16 cellular contexts compared by ENCODE assay signal in genomic region chr10:48491422-48492139, GRCh38.
"Had no signal": no experiment of that assay in that cellular context is flagged by ENCODE, and none has a peak within 500 bp of the region (broad histone marks: within the 10 kb centered on the region; RNA-seq: fewer than 3 reads in every experiment).

No MANE protein-coding gene starts in this region.

- H3K27ac Mint-ChIP-seq: activated T-helper 17 cell treated with anti-CD3 and anti-CD28 coated beads, Interleukin-2, amount 50 U/mL, for 72 hours; memory B cell; naive thymus-derived CD4-positive, alpha-beta T cell had no signal

- H3K36me3 Mint-ChIP-seq: naive thymus-derived CD4-positive, alpha-beta T cell had no signal

- DNase-seq: activated CD4-positive, alpha-beta T cell treated with anti-CD3 and anti-CD28 coated beads, Interleukin-2, amount 50 U/mL, for 1 hour; activated CD4-positive, CD25-positive, alpha-beta regulatory T cell treated with anti-CD3 and anti-CD28 coated beads, Interleukin-2, amount 50 U/mL, for 72 hours; activated naive CD4-positive, alpha-beta T cell treated with anti-CD3 and anti-CD28 coated beads, Interleukin-2, amount 50 U/mL, for 16 hours; activated T-cell treated with anti-CD3 and anti-CD28 coated beads, Interleukin-2, amount 50 U/mL, for 1 hour; aorta; brain microvascular endothelial cell; central memory CD4-positive, alpha-beta T cell; erythroblast; gastrocnemius medialis; left ventricle myocardium superior; naive thymus-derived CD4-positive, alpha-beta T cell; stimulated activated naive CD4-positive, alpha-beta T cell treated with Interleukin-2 at 50 U/mL for 16 hours; trophoblast cell had no signal

- H3K9me3 Mint-ChIP-seq: activated T-helper 17 cell treated with anti-CD3 and anti-CD28 coated beads, Interleukin-2, amount 50 U/mL, for 72 hours; naive thymus-derived CD4-positive, alpha-beta T cell had no signal

- H3K4me3 Mint-ChIP-seq: activated T-helper 17 cell treated with anti-CD3 and anti-CD28 coated beads, Interleukin-2, amount 50 U/mL, for 72 hours; memory B cell; naive thymus-derived CD4-positive, alpha-beta T cell had no signal

- ATAC-seq: activated T-helper 17 cell treated with anti-CD3 and anti-CD28 coated beads, Interleukin-2, amount 50 U/mL, for 72 hours; gastrocnemius medialis; heart left ventricle; left ventricle myocardium superior; naive thymus-derived CD4-positive, alpha-beta T cell had no signal
